10 cellular contexts compared by ENCODE assay signal in genomic region chr14:80959448-80960006, GRCh38. TPM values are rescaled to one million over a fixed set of nuclear protein-coding genes. Genes with fewer than 3 reads are reported as not detected.
A peak's percentile ranks its signal among the peaks of the same experiment; 100 is the strongest.
DNase-seq lines count a peak whose midpoint lies in the region; ATAC-seq and TF ChIP-seq lines count a peak whose summit lies in the region.
"Had no signal": no experiment of that assay in that cellular context is flagged by ENCODE, and none has a peak within 500 bp of the region (broad histone marks: within the 10 kb centered on the region; RNA-seq: fewer than 3 reads in every experiment).

No MANE protein-coding gene starts in this region.

- H3K4me3 Mint-ChIP-seq in activated CD8-positive, alpha-beta T cell treated with anti-CD3 and anti-CD28 coated beads for 36 hours = peak overlapping the region; percentile 9

- H3K36me3 ChIP-seq in stomach = no peaks in the 10 kb centered on the region
- H3K36me3 ChIP-seq: heart left ventricle had no signal

- no peak for TF ChIP-seq EP300 in stomach (IDR thresholded peaks at IDR 0.05)

- no peak for TF ChIP-seq CTCF in activated CD8-positive, alpha-beta T cell treated with anti-CD3 and anti-CD28 coated beads for 36 hours (IDR thresholded peaks at IDR 0.05)
- no peak for TF ChIP-seq CTCF in stomach (IDR thresholded peaks at IDR 0.05)

- CTCF ChIA-PET in activated CD8-positive, alpha-beta T cell treated with anti-CD3 and anti-CD28 coated beads for 36 hours (lab: Charles Lee) = interaction anchor here (0.8 to 11.2 kb wide), 6 partner anchors 9 to 206 kb away, joined by 3 to 194 read pairs (median 4); partner anchors contain the start of gene CEP128

- peaks cover 43% of the 10 kb centered on the region for H3K4me1 Mint-ChIP-seq in activated CD8-positive, alpha-beta T cell treated with anti-CD3 and anti-CD28 coated beads for 36 hours (ENCODE audit: low read depth)

- DNase-seq in NAMALWA (ENCODE audit: low spot score) = peak; percentile 99
- peak; percentile 84 for DNase-seq in activated CD8-positive, alpha-beta T cell treated with anti-CD3 and anti-CD28 coated beads for 36 hours
- DNase-seq in myocyte (ENCODE audit: low read depth) = peak; percentile 40
- no peak for DNase-seq in cerebellar cortex (ENCODE audit: low spot score)
- DNase-seq in SKM-1 (lab: John Stamatoyannopoulos, UW; ENCODE audit: unreplicated experiment) = no peak
- DNase-seq in stomach = no peak
- DNase-seq: heart left ventricle had no signal

- H3K9me3 ChIP-seq in stomach = no peaks in the 10 kb centered on the region
- H3K9me3 ChIP-seq: heart left ventricle had no signal

- H3K27ac ChIP-seq in stomach = peak overlapping the region in 2 of 5 donors; percentile 9 to 57

- peaks cover 8 to 12% (median 10%) of the 10 kb centered on the region in 4 donors for H3K4me1 ChIP-seq in stomach

- 31 to 53% (median 47%) methylated on average over 5 of the region's 5 CpGs for WGBS in stomach, 5 donors

- ATAC-seq in GM18508 (IDR thresholded peaks at IDR 0.05; ENCODE audit: insufficient read depth, unreplicated experiment) (peak; percentile 99), GM21737 (IDR thresholded peaks at IDR 0.05; ENCODE audit: unreplicated experiment) (peak; percentile 97)
- ATAC-seq in activated CD8-positive, alpha-beta T cell treated with anti-CD3 and anti-CD28 coated beads for 36 hours = peak; percentile 84

- no peak for TF ChIP-seq POLR2A in stomach (IDR thresholded peaks at IDR 0.05)

- H3K27me3 ChIP-seq in stomach = peaks cover 0 to 20% (median 9%) of the 10 kb centered on the region in 3 donors

- no peaks in the 10 kb centered on the region for H3K9me3 Mint-ChIP-seq in activated CD8-positive, alpha-beta T cell treated with anti-CD3 and anti-CD28 coated beads for 36 hours

- H3K27me3 Mint-ChIP-seq in activated CD8-positive, alpha-beta T cell treated with anti-CD3 and anti-CD28 coated beads for 36 hours = peaks cover 7% of the 10 kb centered on the region

- POLR2A ChIA-PET in activated CD8-positive, alpha-beta T cell treated with anti-CD3 and anti-CD28 coated beads for 36 hours (lab: Charles Lee) = interaction anchor here (0.8 to 1.5 kb wide), 3 partner anchors 14 to 30 kb away, joined by 3 to 12 read pairs (median 5); partner anchors contain the start of gene CEP128

- intact Hi-C loops in activated CD8-positive, alpha-beta T cell treated with anti-CD3 and anti-CD28 coated beads for 36 hours (cut with micrococcal nuclease) = loop anchor here (1.0 to 10.0 kb wide), 4 partner anchors 105 to 505 kb away; no protein-coding TSS in a partner anchor
- intact Hi-C loops in stomach (cut with DNase I; ENCODE audit: low total_unique reads) = no loop called here

- peak overlapping the region; percentile 55 for H3K27ac Mint-ChIP-seq in activated CD8-positive, alpha-beta T cell treated with anti-CD3 and anti-CD28 coated beads for 36 hours

- H3K36me3 Mint-ChIP-seq in activated CD8-positive, alpha-beta T cell treated with anti-CD3 and anti-CD28 coated beads for 36 hours (ENCODE audit: low read depth) = no peaks in the 10 kb centered on the region

- no peak overlapping the region for H3K4me3 ChIP-seq in stomach

RNA-seq across cellular contexts. Expression of gene TSHR, which starts 4.1 kb away (rescaled TPM):
- under 1 TPM in 1 of 2 experiments, not detected in 1; 0.31 TPM for total RNA-seq in activated CD8-positive, alpha-beta T cell treated with anti-CD3 and anti-CD28 coated beads for 36 hours
- not detected in 2 replicates for total RNA-seq in myocyte
- polyA plus RNA-seq in myocyte (2012) = 0.09 TPM
- total RNA-seq in stomach = under 1 TPM in 2 of 5 donors, not detected in 3; 0.18 to 0.45 TPM
- under 1 TPM in 1 of 3 donors, not detected in 2; 0.46 TPM for polyA plus RNA-seq in stomach
- total RNA-seq: heart left ventricle, M059J had no signal
- polyA plus RNA-seq: heart left ventricle had no signal

RNA-seq across cellular contexts. Expression of gene CEP128, which starts 18.0 kb away (rescaled TPM):
- 10 to 100 TPM; 21.6 to 22.5 TPM for total RNA-seq in activated CD8-positive, alpha-beta T cell treated with anti-CD3 and anti-CD28 coated beads for 36 hours
- 2.4 and 2.5 TPM in 2 replicates for total RNA-seq in myocyte
- 0.59 TPM for polyA plus RNA-seq in myocyte (2012)
- 100 to 1,000 TPM in 1 of 5 donors, 10 to 100 TPM in 1, 1 to 10 TPM in 3; 1.2 to 240 (median 7.7) TPM for total RNA-seq in stomach
- 1 to 10 TPM; 1.1 to 3.5 (median 1.5) TPM for polyA plus RNA-seq in stomach

Comparison
In these comparisons a context has a peak if more than half of its experiments do, and no peak if none do; other contexts are left out.
1. DNase-seq: peak in NAMALWA (single experiment), activated CD8-positive, alpha-beta T cell treated with anti-CD3 and anti-CD28 coated beads for 36 hours (single experiment) and myocyte (single experiment); none in cerebellar cortex (single experiment), SKM-1 (single experiment) and stomach (single experiment).
2. Peak in every context shown above with its lines, with median percentiles within 50 percentile points of each other: ATAC-seq.